8 cellular contexts compared by ENCODE assay signal in genomic region chr9:128552744-128553221, GRCh38. TPM values are rescaled to one million over a fixed set of nuclear protein-coding genes. Genes with fewer than 3 reads are reported as not detected.
A peak's percentile ranks its signal among the peaks of the same experiment; 100 is the strongest.
DNase-seq lines count a peak whose midpoint lies in the region; ATAC-seq lines count a peak whose summit lies in the region.

No MANE protein-coding gene starts in this region.

- H3K27ac Mint-ChIP-seq in activated T-cell treated with anti-CD3 and anti-CD28 coated beads, Interleukin-2, amount 50 U/mL, for 24 hours = no peak overlapping the region

- no peaks in the 10 kb centered on the region for H3K27me3 Mint-ChIP-seq in activated T-cell treated with anti-CD3 and anti-CD28 coated beads, Interleukin-2, amount 50 U/mL, for 24 hours

- peak; percentile 30 for DNase-seq in activated T-cell treated with anti-CD3 and anti-CD28 coated beads for 1 hour (ENCODE audit: low read depth)
- DNase-seq in activated T-cell treated with anti-CD3 and anti-CD28 coated beads, Interleukin-2, amount 50 U/mL, for 24 hours = no peak
- peak; percentile 39 for DNase-seq in NCI-H2171 (lab: John Stamatoyannopoulos, UW)
- DNase-seq in activated effector memory CD4-positive, alpha-beta T cell treated with anti-CD3 and anti-CD28 coated beads, Interleukin-2, amount 50 U/mL, for 16 hours = peak; percentile 86
- DNase-seq in left cardiac atrium = peak; percentile 57
- peak; percentile 26 for DNase-seq in pons (ENCODE audit: low spot score)
- no peak for DNase-seq in EL

- H3K4me3 Mint-ChIP-seq in activated T-cell treated with anti-CD3 and anti-CD28 coated beads, Interleukin-2, amount 50 U/mL, for 24 hours = no peak overlapping the region

- ATAC-seq in HG02759 (IDR thresholded peaks at IDR 0.05; ENCODE audit: unreplicated experiment) (peak; percentile 43), left cardiac atrium (peak; percentile 31 to 38)

- intact Hi-C loops in left cardiac atrium (cut with DNase I) = loop anchor here in 1 of 2 donors (5.0 kb wide), 1 partner anchor 95 kb away; the partner anchor contains the start of gene ODF2

- H3K4me1 Mint-ChIP-seq in activated T-cell treated with anti-CD3 and anti-CD28 coated beads, Interleukin-2, amount 50 U/mL, for 24 hours (ENCODE audit: low read depth) = peaks cover 47% of the 10 kb centered on the region

- H3K36me3 Mint-ChIP-seq in activated T-cell treated with anti-CD3 and anti-CD28 coated beads, Interleukin-2, amount 50 U/mL, for 24 hours (ENCODE audit: low read depth) = peaks cover 15% of the 10 kb centered on the region

- no peaks in the 10 kb centered on the region for H3K9me3 Mint-ChIP-seq in activated T-cell treated with anti-CD3 and anti-CD28 coated beads, Interleukin-2, amount 50 U/mL, for 24 hours

RNA-seq across cellular contexts. Expression of gene SPTAN1, which starts 0.4 kb away (rescaled TPM):
- total RNA-seq in left cardiac atrium = 100 to 1,000 TPM; 277 to 336 TPM

RNA-seq across cellular contexts. Expression of gene GLE1, which starts 48.3 kb away (rescaled TPM):
- total RNA-seq in left cardiac atrium = 10 to 100 TPM; 15.5 to 19.1 TPM

Comparison
In these comparisons a context has a peak if more than half of its experiments do, and no peak if none do; other contexts are left out.
1. DNase-seq: peak in activated T-cell treated with anti-CD3 and anti-CD28 coated beads for 1 hour (single experiment), NCI-H2171 (single experiment), activated effector memory CD4-positive, alpha-beta T cell treated with anti-CD3 and anti-CD28 coated beads, Interleukin-2, amount 50 U/mL, for 16 hours (single experiment), left cardiac atrium (single experiment) and pons (single experiment); none in activated T-cell treated with anti-CD3 and anti-CD28 coated beads, Interleukin-2, amount 50 U/mL, for 24 hours (single experiment) and EL (single experiment).